In the genomic region with DNA sequence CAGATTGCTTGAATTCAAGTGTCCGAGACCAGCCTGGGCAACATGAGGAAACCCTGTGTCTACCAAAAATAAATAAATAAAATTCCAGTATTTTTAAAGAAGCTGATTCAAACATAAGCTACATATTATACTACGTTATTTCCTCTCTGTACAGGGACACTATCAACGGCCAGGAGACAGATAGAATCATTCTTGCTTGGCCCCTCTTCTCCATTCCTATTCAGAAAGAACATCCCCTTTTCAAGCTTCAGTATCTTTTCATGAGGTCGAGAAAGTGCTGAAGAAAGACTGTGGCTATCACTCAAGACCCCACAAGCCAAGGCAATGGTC, we compare ENCODE assay signal across 8 cellular contexts. TPM values are rescaled to one million over a fixed set of nuclear protein-coding genes. Genes with fewer than 3 reads are reported as not detected.
DNase-seq lines count a peak whose midpoint lies in the region; TF ChIP-seq lines count a peak whose summit lies in the region.

No MANE protein-coding gene starts in this region.

- peak overlapping the region; percentile 95 for H3K4me3 Mint-ChIP-seq in activated naive CD4-positive, alpha-beta T cell treated with anti-CD3 and anti-CD28 coated beads, Interleukin-2, amount 10 ng/mL, durations not matched to agents 7 days and 5 days
- peak overlapping the region; percentile 85 for H3K4me3 Mint-ChIP-seq in neural progenitor cell

- H3K36me3 Mint-ChIP-seq in activated naive CD4-positive, alpha-beta T cell treated with anti-CD3 and anti-CD28 coated beads, Interleukin-2, amount 10 ng/mL, durations not matched to agents 7 days and 5 days: peaks cover 10% of the 10 kb centered on the region
- peaks cover 6% of the 10 kb centered on the region for H3K36me3 Mint-ChIP-seq in neural progenitor cell

- H3K4me2 ChIP-seq in KMS-11 (peak overlapping the region; percentile 49), neural progenitor cell (peak overlapping the region; percentile 94)

- CTCF ChIA-PET in activated naive CD4-positive, alpha-beta T cell treated with anti-CD3 and anti-CD28 coated beads, Interleukin-2, amount 10 ng/mL, durations not matched to agents 7 days and 5 days (lab: Charles Lee): interaction anchor here (0.7 to 3.1 kb wide), 14 partner anchors 9 to 589 kb away, joined by 3 to 21 read pairs (median 4); a partner anchor contains a TSS

- H3K27me3 ChIP-seq in KMS-11 (ENCODE audit: insufficient read depth, low read depth) (no peaks in the 10 kb centered on the region), dorsolateral prefrontal cortex (no peaks in the 10 kb centered on the region), neural progenitor cell (no peaks in the 10 kb centered on the region)

- peaks cover 21% of the 10 kb centered on the region for H3F3A ChIP-seq in neural progenitor cell (ENCODE audit: low read depth)

- H3K9me3 Mint-ChIP-seq in activated naive CD4-positive, alpha-beta T cell treated with anti-CD3 and anti-CD28 coated beads, Interleukin-2, amount 10 ng/mL, durations not matched to agents 7 days and 5 days: no peaks in the 10 kb centered on the region
- H3K9me3 Mint-ChIP-seq in neural progenitor cell: no peaks in the 10 kb centered on the region

- no peaks in the 10 kb centered on the region for H4K20me1 ChIP-seq in KMS-11 (ENCODE audit: insufficient read depth)
- no peaks in the 10 kb centered on the region for H4K20me1 ChIP-seq in neural progenitor cell (ENCODE audit: low read depth)

- H2AFZ ChIP-seq in KMS-11 (ENCODE audit: low read depth): peak overlapping the region; percentile 87
- peak overlapping the region; percentile 99 for H2AFZ ChIP-seq in neural progenitor cell (replicated peaks)

- H3K9ac ChIP-seq in KMS-11: peak overlapping the region; percentile 52; the same call in 1 of the 2 replicates
- H3K9ac ChIP-seq in neural progenitor cell: no peak overlapping the region

- no peak for DNase-seq in activated naive CD4-positive, alpha-beta T cell treated with anti-CD3 and anti-CD28 coated beads, Interleukin-2, amount 10 ng/mL, durations not matched to agents 7 days and 5 days
- DNase-seq in activated naive CD4-positive, alpha-beta T cell (lab: John Stamatoyannopoulos, UW): no peak
- DNase-seq in dorsolateral prefrontal cortex: no peak
- no peak for DNase-seq in neural progenitor cell (ENCODE audit: low spot score)
- DNase-seq in NCI-H2107 (lab: John Stamatoyannopoulos, UW): no peak
- no peak for DNase-seq in HCEC 1CT
- no peak for DNase-seq in NCI-H526 treated with DMSO at 0.1 percent for 48 hours (lab: John Stamatoyannopoulos, UW)

- H3K27ac ChIP-seq in KMS-11: peak overlapping the region; percentile 70; the same call in 1 of the 2 replicates
- peak overlapping the region; percentile 81 to 99 (median 95) for H3K27ac ChIP-seq in dorsolateral prefrontal cortex
- no peak overlapping the region for H3K27ac ChIP-seq in neural progenitor cell

- peaks cover 29% of the 10 kb centered on the region for H3K4me1 Mint-ChIP-seq in activated naive CD4-positive, alpha-beta T cell treated with anti-CD3 and anti-CD28 coated beads, Interleukin-2, amount 10 ng/mL, durations not matched to agents 7 days and 5 days
- peaks cover 19% of the 10 kb centered on the region for H3K4me1 Mint-ChIP-seq in neural progenitor cell

- no peaks in the 10 kb centered on the region for H3K36me3 ChIP-seq in KMS-11 (ENCODE audit: insufficient read depth)
- no peaks in the 10 kb centered on the region for H3K36me3 ChIP-seq in neural progenitor cell

- no peak for TF ChIP-seq CTCF in KMS-11 (conservative IDR thresholded peaks at IDR 0.05; ENCODE audit: low read depth, low read length)
- peak in 9 of 56 donors; percentile 2 to 62 (median 7) for TF ChIP-seq CTCF in dorsolateral prefrontal cortex (IDR thresholded peaks at IDR 0.05 in 54 of 56, conservative IDR thresholded peaks at IDR 0.05 in 2 of 56; ENCODE audit: low read depth in 1 of 56, partially characterized antibody in 56 of 56)
- no peak for TF ChIP-seq CTCF in neural progenitor cell (IDR thresholded peaks at IDR 0.05)

- no peaks in the 10 kb centered on the region for H3K9me3 ChIP-seq in neural progenitor cell (ENCODE audit: low read depth)

- H3K27ac Mint-ChIP-seq in activated naive CD4-positive, alpha-beta T cell treated with anti-CD3 and anti-CD28 coated beads, Interleukin-2, amount 10 ng/mL, durations not matched to agents 7 days and 5 days: peak overlapping the region; percentile 81
- H3K27ac Mint-ChIP-seq in neural progenitor cell: peak overlapping the region; percentile 94

- intact Hi-C loops in dorsolateral prefrontal cortex (cut with DNase I): loop anchor here (1.0 to 10.0 kb wide), 5 partner anchors 73 to 681 kb away; a partner anchor contains a TSS

- no peaks in the 10 kb centered on the region for H3K79me2 ChIP-seq in KMS-11 (ENCODE audit: insufficient read depth, low read depth)
- H3K79me2 ChIP-seq in neural progenitor cell (ENCODE audit: low read depth): peaks cover 4% of the 10 kb centered on the region

- H3K4me3 ChIP-seq in KMS-11 (IDR thresholded peaks at IDR 0.05; ENCODE audit: insufficient read depth, low read depth, low read length): no peak overlapping the region
- H3K4me3 ChIP-seq in dorsolateral prefrontal cortex: peak overlapping the region; percentile 62 to 99 (median 88)
- peak overlapping the region; percentile 75 for H3K4me3 ChIP-seq in neural progenitor cell

- H3K4me1 ChIP-seq in KMS-11 (ENCODE audit: low read depth, poor library complexity, severe bottlenecking) (peaks cover 32% of the 10 kb centered on the region), neural progenitor cell (peaks cover 16% of the 10 kb centered on the region)

- peaks cover 5% of the 10 kb centered on the region for H3K27me3 Mint-ChIP-seq in activated naive CD4-positive, alpha-beta T cell treated with anti-CD3 and anti-CD28 coated beads, Interleukin-2, amount 10 ng/mL, durations not matched to agents 7 days and 5 days
- peaks cover 2% of the 10 kb centered on the region for H3K27me3 Mint-ChIP-seq in neural progenitor cell (ENCODE audit: insufficient read depth, low read depth)

RNA-seq across cellular contexts. Expression of a gene that starts 0.3 kb away (rescaled TPM):
- total RNA-seq in dorsolateral prefrontal cortex (10 to 100 TPM; 37.5 to 72.7 (median 57.7) TPM), neural progenitor cell (ENCODE audit: low replicate concordance) (32.2 and 47.8 TPM in 2 replicates)
